Comparison of ENCODE assay signal across 19 cellular contexts in genomic region chr7:36653671-36654355, GRCh38.
A peak's percentile ranks its signal among the peaks of the same experiment; 100 is the strongest.
DNase-seq lines count a peak whose midpoint lies in the region; ATAC-seq and TF ChIP-seq lines count a peak whose summit lies in the region.
"Had no signal": no experiment of that assay in that cellular context is flagged by ENCODE, and none has a peak within 500 bp of the region (broad histone marks: within the 10 kb centered on the region; RNA-seq: fewer than 3 reads in every experiment).

No MANE protein-coding gene starts in this region.

- peak overlapping the region; percentile 3 for H3K27ac ChIP-seq in mesenchymal stem cell (ENCODE audit: low read length, poor library complexity, severe bottlenecking)
- H3K27ac ChIP-seq: vagina had no signal

- no peak overlapping the region for H3K4ac ChIP-seq in mesenchymal stem cell (ENCODE audit: low read depth in 1 of 2, low read length in 2 of 2)

- H3K14ac ChIP-seq in mesenchymal stem cell (ENCODE audit: low read length in 2 of 2): no peak overlapping the region

- H2BK15ac ChIP-seq in mesenchymal stem cell (ENCODE audit: low read depth, poor library complexity, severe bottlenecking): no peak overlapping the region

- peak; percentile 19 for DNase-seq in Jurkat, Clone E6-1 (ENCODE audit: low read depth, low spot score)
- DNase-seq in mesenchymal stem cell: no peak
- no peak for DNase-seq in type B pancreatic cell (ENCODE audit: extremely low spot score, unreplicated experiment)
- DNase-seq in progenitor cell of endocrine pancreas (ENCODE audit: low spot score, unreplicated experiment): no peak
- DNase-seq: activated CD4-positive, alpha-beta T cell treated with anti-CD3 and anti-CD28 coated beads, Interleukin-2, amount 50 U/mL, for 1 hour; activated CD8-positive, alpha-beta memory T cell treated with anti-CD3 and anti-CD28 coated beads, Interleukin-2, amount 50 U/mL, for 48 hours; activated gamma-delta T cell treated with Interleukin-2 at 50 U/mL for 16 hours; AML-193; amygdala; Caco-2; cerebellar nuclear complex; hippocampal formation; NCI-H1436 treated with DMSO at 0.1 percent for 48 hours; posterior cingulate gyrus; stimulated activated CD4-positive, alpha-beta T cell treated with anti-CD3 and anti-CD28 coated beads, Interleukin-2, amount 100 ng/mL, for 24 hours had no signal

- 75% methylated on average over 11 of the region's 11 CpGs for WGBS in mesenchymal stem cell

- no peaks in the 10 kb centered on the region for H3K9me3 ChIP-seq in mesenchymal stem cell (ENCODE audit: control insufficient read depth, low read length)
- H3K9me3 ChIP-seq: Caco-2, vagina had no signal

- H2BK120ac ChIP-seq in mesenchymal stem cell (ENCODE audit: low read depth, low read length): no peak overlapping the region

- no peak overlapping the region for H4K8ac ChIP-seq in mesenchymal stem cell (ENCODE audit: low read length)

- peaks cover 86% of the 10 kb centered on the region for H3K36me3 Mint-ChIP-seq in dendritic cell treated with granulocyte-macrophage colony-stimulating factor and Interleukin-4, amounts not matched to agents 40 ng/mL and 50 ng/mL, for 4 days (ENCODE audit: low read depth)
- H3K36me3 Mint-ChIP-seq in type B pancreatic cell (no peaks in the 10 kb centered on the region), progenitor cell of endocrine pancreas (ENCODE audit: insufficient read depth) (no peaks in the 10 kb centered on the region)

- H3K27me3 Mint-ChIP-seq in dendritic cell treated with granulocyte-macrophage colony-stimulating factor and Interleukin-4, amounts not matched to agents 40 ng/mL and 50 ng/mL, for 4 days: no peaks in the 10 kb centered on the region
- H3K27me3 Mint-ChIP-seq in type B pancreatic cell: peaks cover 7% of the 10 kb centered on the region
- H3K27me3 Mint-ChIP-seq in progenitor cell of endocrine pancreas: no peaks in the 10 kb centered on the region

- H2BK5ac ChIP-seq in mesenchymal stem cell (ENCODE audit: low read depth, low read length, poor library complexity, severe bottlenecking): no peak overlapping the region

- TF ChIP-seq CTCF in type B pancreatic cell (conservative IDR thresholded peaks at IDR 0.05): no peak
- no peak for TF ChIP-seq CTCF in progenitor cell of endocrine pancreas (IDR thresholded peaks at IDR 0.05; ENCODE audit: unreplicated experiment)

- peaks cover 2% of the 10 kb centered on the region for H3K79me1 ChIP-seq in mesenchymal stem cell (replicated peaks; ENCODE audit: low read length, poor library complexity, severe bottlenecking)

- H2BK12ac ChIP-seq in mesenchymal stem cell (ENCODE audit: low read length in 2 of 2): no peak overlapping the region

- no peak overlapping the region for H4K91ac ChIP-seq in mesenchymal stem cell (ENCODE audit: low read length)

- H3K9me3 Mint-ChIP-seq in dendritic cell treated with granulocyte-macrophage colony-stimulating factor and Interleukin-4, amounts not matched to agents 40 ng/mL and 50 ng/mL, for 4 days: no peaks in the 10 kb centered on the region
- H3K9me3 Mint-ChIP-seq in type B pancreatic cell (no peaks in the 10 kb centered on the region), progenitor cell of endocrine pancreas (ENCODE audit: low read depth) (peaks cover 3% of the 10 kb centered on the region)

- no peak overlapping the region for H3K4me2 ChIP-seq in mesenchymal stem cell (ENCODE audit: low read length, poor library complexity, severe bottlenecking)

- intact Hi-C loops in dendritic cell treated with granulocyte-macrophage colony-stimulating factor and Interleukin-4, amounts not matched to agents 40 ng/mL and 50 ng/mL, for 4 days (cut with micrococcal nuclease): no loop called here

- H3K36me3 ChIP-seq in mesenchymal stem cell (ENCODE audit: control insufficient read depth in 1 of 2, insufficient read depth in 2 of 2, low read depth in 1 of 2, low read length in 2 of 2): peaks cover 0 to 3% of the 10 kb centered on the region in 2 experiments
- H3K36me3 ChIP-seq: vagina had no signal

- no peak overlapping the region for H3K4me3 ChIP-seq in Jurkat, Clone E6-1 (ENCODE audit: low read length)
- no peak overlapping the region for H3K4me3 ChIP-seq in mesenchymal stem cell (ENCODE audit: insufficient read depth in 1 of 2, low read depth in 1 of 2, low read length in 2 of 2)
- H3K4me3 ChIP-seq: vagina had no signal

- H3K9ac ChIP-seq in mesenchymal stem cell (ENCODE audit: low read length): no peak overlapping the region

- no peak overlapping the region for H3K23ac ChIP-seq in mesenchymal stem cell (ENCODE audit: low read length in 2 of 2)

- ATAC-seq in HG02623 (IDR thresholded peaks at IDR 0.05; ENCODE audit: unreplicated experiment) (no peak), GM21786 (IDR thresholded peaks at IDR 0.05; ENCODE audit: unreplicated experiment) (no peak)

- no peaks in the 10 kb centered on the region for H3K27me3 ChIP-seq in mesenchymal stem cell (ENCODE audit: control insufficient read depth in 1 of 2, insufficient read depth in 1 of 2, low read length in 2 of 2)
- H3K27me3 ChIP-seq: vagina had no signal

- no peak overlapping the region for H3K4me3 Mint-ChIP-seq in dendritic cell treated with granulocyte-macrophage colony-stimulating factor and Interleukin-4, amounts not matched to agents 40 ng/mL and 50 ng/mL, for 4 days
- H3K4me3 Mint-ChIP-seq in type B pancreatic cell (peak overlapping the region; percentile 2), progenitor cell of endocrine pancreas (ENCODE audit: low read depth) (no peak overlapping the region)

- H3K18ac ChIP-seq in mesenchymal stem cell (ENCODE audit: low read depth in 1 of 2, low read length in 2 of 2): no peak overlapping the region

- peak overlapping the region; percentile 75 for H3K27ac Mint-ChIP-seq in dendritic cell treated with granulocyte-macrophage colony-stimulating factor and Interleukin-4, amounts not matched to agents 40 ng/mL and 50 ng/mL, for 4 days
- H3K27ac Mint-ChIP-seq in type B pancreatic cell: no peak overlapping the region
- H3K27ac Mint-ChIP-seq in progenitor cell of endocrine pancreas: no peak overlapping the region

- peaks cover 18% of the 10 kb centered on the region for H3K4me1 ChIP-seq in mesenchymal stem cell (ENCODE audit: control insufficient read depth, insufficient read depth, low read depth, low read length)
- H3K4me1 ChIP-seq: Caco-2, vagina had no signal

- no peak overlapping the region for H2AFZ ChIP-seq in mesenchymal stem cell (ENCODE audit: low read depth, low read length)

- peaks cover 78% of the 10 kb centered on the region for H3K4me1 Mint-ChIP-seq in dendritic cell treated with granulocyte-macrophage colony-stimulating factor and Interleukin-4, amounts not matched to agents 40 ng/mL and 50 ng/mL, for 4 days (ENCODE audit: low read depth)
- peaks cover 53% of the 10 kb centered on the region for H3K4me1 Mint-ChIP-seq in type B pancreatic cell (ENCODE audit: unreplicated experiment)
- H3K4me1 Mint-ChIP-seq in progenitor cell of endocrine pancreas (ENCODE audit: low read depth): peaks cover 24% of the 10 kb centered on the region

- H2AK5ac ChIP-seq in mesenchymal stem cell (ENCODE audit: low read length, severe bottlenecking): peak overlapping the region; percentile 89
